In genomic region chr16:16917201-16917600, GRCh38 we compare ENCODE assay signal across 20 cellular contexts.
DNase-seq lines count a peak whose midpoint lies in the region; ATAC-seq, FAIRE-seq and TF ChIP-seq lines count a peak whose summit lies in the region.
"Had no signal": no experiment of that assay in that cellular context is flagged by ENCODE, and none has a peak within 500 bp of the region (broad histone marks: within the 10 kb centered on the region; RNA-seq: fewer than 3 reads in every experiment).

No MANE protein-coding gene starts in this region.

- CTCF ChIA-PET in A549 (lab: Yijun Ruan, JAX): interaction anchor here (0.6 kb wide), 1 partner anchor 130 kb away, joined by 3 read pairs; no protein-coding TSS in a partner anchor

- no peaks in the 10 kb centered on the region for H3K4me1 Mint-ChIP-seq in neural progenitor cell
- H3K4me1 Mint-ChIP-seq: CD14-positive monocyte; CD4-positive, alpha-beta memory T cell had no signal

- no peaks in the 10 kb centered on the region for H4K20me1 ChIP-seq in neural progenitor cell (ENCODE audit: low read depth)
- H4K20me1 ChIP-seq: BLaER1 had no signal

- no peaks in the 10 kb centered on the region for H3K36me3 Mint-ChIP-seq in neural progenitor cell
- H3K36me3 Mint-ChIP-seq: CD14-positive monocyte; CD4-positive, alpha-beta memory T cell had no signal

- H3K9me3 ChIP-seq in A549 (no peaks in the 10 kb centered on the region; the same call in 2 of the 3 replicates), adrenal gland (replicated peaks in 1 of 3) (no peaks in the 10 kb centered on the region), neural progenitor cell (ENCODE audit: low read depth) (no peaks in the 10 kb centered on the region), testis (no peaks in the 10 kb centered on the region)
- H3K9me3 ChIP-seq: BLaER1 had no signal

- no peaks in the 10 kb centered on the region for H3K27me3 Mint-ChIP-seq in neural progenitor cell (ENCODE audit: insufficient read depth, low read depth)

- no peak overlapping the region for H3K27ac Mint-ChIP-seq in neural progenitor cell
- H3K27ac Mint-ChIP-seq: CD14-positive monocyte; CD4-positive, alpha-beta memory T cell had no signal

- H3K4me1 ChIP-seq in A549: peaks cover 34% of the 10 kb centered on the region
- peaks cover 0 to 15% of the 10 kb centered on the region in 2 donors for H3K4me1 ChIP-seq in adrenal gland (replicated peaks in 1 of 2)
- H3K4me1 ChIP-seq in neural progenitor cell: no peaks in the 10 kb centered on the region
- no peaks in the 10 kb centered on the region for H3K4me1 ChIP-seq in testis
- H3K4me1 ChIP-seq: BLaER1 had no signal

- peak overlapping the region; percentile 58 for H2AFZ ChIP-seq in neural progenitor cell (replicated peaks)
- H2AFZ ChIP-seq: GM23248 had no signal

- no peak for ATAC-seq in A549

- peaks cover 2% of the 10 kb centered on the region for H3K9me3 Mint-ChIP-seq in neural progenitor cell

- peak overlapping the region; percentile 43 for H3K4me2 ChIP-seq in A549
- no peak overlapping the region for H3K4me2 ChIP-seq in neural progenitor cell
- H3K4me2 ChIP-seq: BLaER1 had no signal

- H3K27ac ChIP-seq in A549 (peak overlapping the region in 1 of 2 experiments; percentile 56; a peak in 2 of 6 replicates), adrenal gland (peak overlapping the region in 2 of 5 donors; percentile 21 to 61), neural progenitor cell (no peak overlapping the region), testis (no peak overlapping the region)
- H3K27ac ChIP-seq: BLaER1, GM23248 had no signal

- H3K79me2 ChIP-seq in neural progenitor cell (ENCODE audit: low read depth): no peaks in the 10 kb centered on the region

- POLR2A ChIA-PET in A549 (lab: Yijun Ruan, JAX): no interaction called here

- TF ChIP-seq RAD21 in A549 (conservative IDR thresholded peaks at IDR 0.05 in 1 of 2, IDR thresholded peaks at IDR 0.05 in 1 of 2): no peak

- DNase-seq in A549 (ENCODE audit: low read depth in 1 of 2, low spot score in 1 of 2) (no peak), Daoy (ENCODE audit: low read depth) (peak; percentile 13), adrenal gland (peak; percentile 25 to 61 (median 48)), neural progenitor cell (ENCODE audit: low spot score) (no peak), SK-N-DZ (ENCODE audit: low spot score) (no peak), testis (no peak), NCI-H2196 treated with DMSO at 0.1 percent for 48 hours (lab: John Stamatoyannopoulos, UW; ENCODE audit: unreplicated experiment) (no peak)
- DNase-seq: Calu3; CD4-positive, alpha-beta memory T cell; DMS53; DND-41; GM23248; HCEC 1CT had no signal

- no peaks in the 10 kb centered on the region for H3F3A ChIP-seq in neural progenitor cell (ENCODE audit: low read depth)

- H3K9ac ChIP-seq in neural progenitor cell: no peak overlapping the region
- H3K9ac ChIP-seq: BLaER1, GM23248 had no signal

- H3K36me3 ChIP-seq in adrenal gland (replicated peaks in 1 of 2): no peaks in the 10 kb centered on the region
- no peaks in the 10 kb centered on the region for H3K36me3 ChIP-seq in neural progenitor cell
- no peaks in the 10 kb centered on the region for H3K36me3 ChIP-seq in testis (ENCODE audit: low read depth, missing control alignments)
- H3K36me3 ChIP-seq: BLaER1 had no signal

- H3K27me3 ChIP-seq in adrenal gland: no peaks in the 10 kb centered on the region
- H3K27me3 ChIP-seq in neural progenitor cell: no peaks in the 10 kb centered on the region
- H3K27me3 ChIP-seq in testis: no peaks in the 10 kb centered on the region
- H3K27me3 ChIP-seq: BLaER1 had no signal

- intact Hi-C loops in adrenal gland (cut with DNase I): no loop called here
- intact Hi-C loops in testis (cut with DNase I; ENCODE audit: low total_unique reads): no loop called here

- no peak for TF ChIP-seq EP300 in A549 (IDR thresholded peaks at IDR 0.05)

- H3K4me3 Mint-ChIP-seq in neural progenitor cell: no peak overlapping the region
- H3K4me3 Mint-ChIP-seq: CD14-positive monocyte; CD4-positive, alpha-beta memory T cell had no signal

- TF ChIP-seq CTCF in A549 (IDR thresholded peaks at IDR 0.05) (no peak), adrenal gland (IDR thresholded peaks at IDR 0.05) (no peak), neural progenitor cell (IDR thresholded peaks at IDR 0.05) (no peak), testis (IDR thresholded peaks at IDR 0.05) (no peak)

- FAIRE-seq in A549 (lab: Jason Lieb, UNC): no peak
- FAIRE-seq: A204.1, G401.6, GM12891, GM19239, H54 had no signal

- TF ChIP-seq POLR2A in A549 (IDR thresholded peaks at IDR 0.05; ENCODE audit: low read length) (no peak), adrenal gland (IDR thresholded peaks at IDR 0.05) (no peak), testis (IDR thresholded peaks at IDR 0.05) (no peak)

- 19% methylated on average over 8 of the region's 8 CpGs for WGBS in A549 (ENCODE audit: missing lambda C conversion rate)
- WGBS in adrenal gland, 4 donors: 16 to 42% (median 23%) methylated on average over 8 of the region's 8 CpGs
- WGBS in testis, 2 donors: 25 to 31% methylated on average over 8 of the region's 8 CpGs

- H3K4me3 ChIP-seq in A549 (no peak overlapping the region), adrenal gland (no peak overlapping the region), neural progenitor cell (no peak overlapping the region), testis (no peak overlapping the region)
- H3K4me3 ChIP-seq: BLaER1, GM23248 had no signal

TF ChIP-seq in A549, 52 proteins besides CTCF, POLR2A, EP300 and RAD21:
- TF ChIP-seq FOXS1 (CRISPR knock-in tag; IDR thresholded peaks at IDR 0.05): no peak
- TF ChIP-seq HOXA7 (CRISPR knock-in tag; IDR thresholded peaks at IDR 0.05): no peak
- TF ChIP-seq CBX8 (IDR thresholded peaks at IDR 0.05): no peak
- no peak for TF ChIP-seq USF2 (IDR thresholded peaks at IDR 0.05)
- no peak for TF ChIP-seq BCL3 (IDR thresholded peaks at IDR 0.05)
- no peak for TF ChIP-seq EHMT2 (IDR thresholded peaks at IDR 0.05; ENCODE audit: low read depth)

Comparison
In these comparisons a context has a peak if more than half of its experiments do, and no peak if none do; other contexts are left out.
1. DNase-seq: peak in Daoy (single experiment) and adrenal gland (7 of 7); none in A549 (0 of 2), neural progenitor cell (single experiment), SK-N-DZ (single experiment), testis (single experiment) and NCI-H2196 treated with DMSO at 0.1 percent for 48 hours (single experiment).